Comparison of ENCODE assay signal across 1 cellular context in genomic region chr11:120343429-120343828, GRCh38.
TF ChIP-seq lines count a peak whose summit lies in the region.

No MANE protein-coding gene starts in this region.

TF ChIP-seq in HepG2, 621 proteins besides CTCF, POLR2A, EP300 and RAD21:
- no peak for TF ChIP-seq ATM (IDR thresholded peaks at IDR 0.05; ENCODE audit: borderline replicate concordance)
- TF ChIP-seq RBM22 (optimal IDR thresholded peaks at IDR 0.05; ENCODE audit: low read length): no peak
- TF ChIP-seq PHF20 (CRISPR knock-in tag; IDR thresholded peaks at IDR 0.05): no peak
- no peak for TF ChIP-seq FOXP4 (CRISPR knock-in tag; IDR thresholded peaks at IDR 0.05)
- TF ChIP-seq ZNF713 (CRISPR knock-in tag; IDR thresholded peaks at IDR 0.05): no peak
- TF ChIP-seq YY1 (IDR thresholded peaks at IDR 0.05; ENCODE audit: insufficient read depth, insufficient replicate concordance, low read depth, low read length): no peak
- TF ChIP-seq TBX3 (IDR thresholded peaks at IDR 0.05; ENCODE audit: borderline replicate concordance): no peak
- TF ChIP-seq ZC3H4 (CRISPR knock-in tag; IDR thresholded peaks at IDR 0.05; ENCODE audit: borderline replicate concordance): no peak
- no peak for TF ChIP-seq GATA4 (IDR thresholded peaks at IDR 0.05; ENCODE audit: borderline replicate concordance, low read depth)
- TF ChIP-seq HINFP (CRISPR knock-in tag; IDR thresholded peaks at IDR 0.05; ENCODE audit: low read depth): no peak
- TF ChIP-seq ZNF580 (CRISPR knock-in tag; IDR thresholded peaks at IDR 0.05; ENCODE audit: borderline replicate concordance, low read depth): no peak
- no peak for TF ChIP-seq SMARCC2 (IDR thresholded peaks at IDR 0.05)
